In the genomic region with DNA sequence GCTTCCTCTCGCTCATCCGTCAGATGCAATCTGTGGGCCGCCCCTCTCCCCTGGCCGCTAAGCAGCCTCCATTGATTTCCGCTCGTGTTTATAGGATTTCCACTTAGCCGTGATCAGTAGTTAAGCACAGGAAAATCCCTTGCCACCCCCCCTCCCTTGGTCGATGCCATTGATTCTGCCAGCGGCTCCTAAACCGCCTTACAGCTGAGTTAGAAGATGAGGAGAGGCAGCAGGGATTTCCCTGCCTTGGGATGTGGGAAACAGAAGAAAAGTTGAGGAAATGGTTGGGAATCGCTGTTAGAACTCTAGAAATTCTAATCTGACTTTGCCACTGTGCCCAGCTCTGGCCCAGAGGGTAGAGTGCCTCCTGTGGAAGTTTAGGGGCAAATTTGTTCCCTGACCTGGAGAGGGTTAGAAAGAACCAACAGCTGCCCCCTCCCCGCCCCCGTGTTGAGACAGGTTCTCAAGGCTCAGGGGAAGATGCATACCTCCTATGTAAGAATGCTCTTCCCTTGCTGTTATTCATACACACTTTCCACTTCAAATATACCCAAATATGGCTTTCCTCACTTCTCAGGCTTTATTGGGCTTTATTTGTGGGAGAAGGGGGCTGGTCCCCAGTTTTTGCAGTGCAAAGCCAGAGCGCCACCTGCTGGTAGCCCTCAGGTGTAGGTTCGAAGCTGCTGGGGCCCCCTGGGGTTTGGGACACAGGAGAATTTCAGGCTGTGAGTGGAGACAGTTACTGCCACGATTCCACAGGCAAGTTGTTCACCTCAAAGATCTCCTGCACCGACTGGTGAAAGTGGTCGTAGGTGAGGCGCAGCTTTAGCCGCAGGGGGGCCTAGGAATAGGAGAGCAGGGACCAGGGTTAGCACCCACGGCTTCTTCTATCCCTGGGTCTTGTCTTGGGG, we compare ENCODE assay signal across 8 cellular contexts. TPM values are rescaled to one million over a fixed set of nuclear protein-coding genes. Genes with fewer than 3 reads are reported as not detected.
DNase-seq lines count a peak whose midpoint lies in the region; ATAC-seq and TF ChIP-seq lines count a peak whose summit lies in the region.

No MANE protein-coding gene starts in this region.

- no peaks in the 10 kb centered on the region for H3K9me2 ChIP-seq in GM23248 (ENCODE audit: insufficient read depth)

- peaks cover 37% of the 10 kb centered on the region for H3K4me1 Mint-ChIP-seq in activated T-helper 17 cell treated with anti-CD3 and anti-CD28 coated beads, Interleukin-2, amount 50 U/mL, for 72 hours

- DNase-seq in ACHN (peak; percentile 58), GM23248 (peak; percentile 79), globus pallidus (ENCODE audit: low spot score) (peak; percentile 55), smooth muscle cell (lab: John Stamatoyannopoulos, UW; ENCODE audit: unreplicated experiment) (no peak)

- peaks cover 23% of the 10 kb centered on the region for H3K79me2 ChIP-seq in GM23248 (ENCODE audit: insufficient read depth)
- peaks cover 29% of the 10 kb centered on the region for H3K79me2 ChIP-seq in OCI-LY3 (ENCODE audit: low read length)
- H3K79me2 ChIP-seq in smooth muscle cell (ENCODE audit: low read depth), result peaks cover 7% of the 10 kb centered on the region

- H3F3A ChIP-seq in GM23248 (ENCODE audit: insufficient read depth), result peaks cover 14% of the 10 kb centered on the region; the same call in 1 of the 2 replicates
- H3F3A ChIP-seq in smooth muscle cell (ENCODE audit: low read depth), result peaks cover 3% of the 10 kb centered on the region

- WGBS in GM23248 (ENCODE audit: low coverage in 1 of 2, low lambda C conversion rate in 2 of 2, missing lambda C conversion rate in 2 of 2), 2 experiments, result 76 to 82% methylated on average over 21 of the region's 21 CpGs
- WGBS in smooth muscle cell (ENCODE audit: low lambda C conversion rate), result 78% methylated on average over 21 of the region's 21 CpGs

- H3K27me3 ChIP-seq in GM23248 (replicated peaks; ENCODE audit: insufficient read depth), result no peaks in the 10 kb centered on the region
- H3K27me3 ChIP-seq in OCI-LY3 (ENCODE audit: low read depth, low read length), result no peaks in the 10 kb centered on the region
- no peaks in the 10 kb centered on the region for H3K27me3 ChIP-seq in smooth muscle cell (ENCODE audit: low read depth)

- TF ChIP-seq CTCF in OCI-LY3 (IDR thresholded peaks at IDR 0.05; ENCODE audit: low read depth, low read length) (peak; percentile 97), smooth muscle cell (IDR thresholded peaks at IDR 0.05; ENCODE audit: borderline replicate concordance, insufficient read depth, poor library complexity, severe bottlenecking) (peak; percentile 92)

- H3K4me3 ChIP-seq in GM23248 (no peak overlapping the region), OCI-LY3 (ENCODE audit: low read length) (no peak overlapping the region), smooth muscle cell (no peak overlapping the region)

- H3K9me3 Mint-ChIP-seq in activated T-helper 17 cell treated with anti-CD3 and anti-CD28 coated beads, Interleukin-2, amount 50 U/mL, for 72 hours, result no peaks in the 10 kb centered on the region

- no peaks in the 10 kb centered on the region for H3K27me3 Mint-ChIP-seq in activated T-helper 17 cell treated with anti-CD3 and anti-CD28 coated beads, Interleukin-2, amount 50 U/mL, for 72 hours

- H3K36me3 ChIP-seq in GM23248 (ENCODE audit: low read depth) (no peaks in the 10 kb centered on the region; the same call in 1 of the 2 replicates), OCI-LY3 (replicated peaks; ENCODE audit: low read depth, low read length) (peaks cover 43% of the 10 kb centered on the region), smooth muscle cell (ENCODE audit: low read depth) (no peaks in the 10 kb centered on the region)

- no peaks in the 10 kb centered on the region for H3K9me3 ChIP-seq in GM23248 (ENCODE audit: low read depth)
- H3K9me3 ChIP-seq in OCI-LY3 (ENCODE audit: insufficient read depth, low read length), result no peaks in the 10 kb centered on the region
- no peaks in the 10 kb centered on the region for H3K9me3 ChIP-seq in smooth muscle cell (replicated peaks; ENCODE audit: low read depth)

- no peak overlapping the region for H3K4me2 ChIP-seq in GM23248 (ENCODE audit: unreplicated experiment)
- H3K4me2 ChIP-seq in OCI-LY3 (ENCODE audit: low read length), result no peak overlapping the region
- no peak overlapping the region for H3K4me2 ChIP-seq in smooth muscle cell

- H3K27ac Mint-ChIP-seq in activated T-helper 17 cell treated with anti-CD3 and anti-CD28 coated beads, Interleukin-2, amount 50 U/mL, for 72 hours, result peak overlapping the region; percentile 76

- H4K20me1 ChIP-seq in GM23248 (ENCODE audit: insufficient read depth) (no peaks in the 10 kb centered on the region), OCI-LY3 (ENCODE audit: insufficient read depth, low read length) (no peaks in the 10 kb centered on the region), smooth muscle cell (ENCODE audit: low read depth) (no peaks in the 10 kb centered on the region)

- no peak overlapping the region for H3K27ac ChIP-seq in GM23248
- H3K27ac ChIP-seq in OCI-LY3 (ENCODE audit: low read length), result no peak overlapping the region
- H3K27ac ChIP-seq in smooth muscle cell (ENCODE audit: low read depth), result no peak overlapping the region

- peaks cover 69% of the 10 kb centered on the region for H3K36me3 Mint-ChIP-seq in activated T-helper 17 cell treated with anti-CD3 and anti-CD28 coated beads, Interleukin-2, amount 50 U/mL, for 72 hours (ENCODE audit: low read depth)

- H2AFZ ChIP-seq in GM23248, result no peak overlapping the region
- H2AFZ ChIP-seq in OCI-LY3 (ENCODE audit: low read depth, low read length), result no peak overlapping the region
- no peak overlapping the region for H2AFZ ChIP-seq in smooth muscle cell (ENCODE audit: low read depth)

- H3K4me3 Mint-ChIP-seq in activated T-helper 17 cell treated with anti-CD3 and anti-CD28 coated beads, Interleukin-2, amount 50 U/mL, for 72 hours, result peak overlapping the region; percentile 90

- H3K9ac ChIP-seq in GM23248 (peak overlapping the region; percentile 23; the same call in 1 of the 2 replicates), OCI-LY3 (ENCODE audit: low read length) (no peak overlapping the region), smooth muscle cell (ENCODE audit: low read depth) (no peak overlapping the region)

- no peak for ATAC-seq in activated T-helper 17 cell treated with anti-CD3 and anti-CD28 coated beads, Interleukin-2, amount 50 U/mL, for 72 hours (replicated peaks)
- no peak for ATAC-seq in HG03457 (IDR thresholded peaks at IDR 0.05; ENCODE audit: unreplicated experiment)
- ATAC-seq in HG03139 (IDR thresholded peaks at IDR 0.05; ENCODE audit: unreplicated experiment), result no peak

- in situ Hi-C loops in ACHN (cut with HindIII; ENCODE audit: low pct_ligation_motif_present, low pct_unique_long_range_greater_than_20kb, low sequenced_read_pairs), result no loop called here
- in situ Hi-C loops in GM23248 (cut with MboI), result loop anchor here (10.0 kb wide), 1 partner anchor 74 kb away; no protein-coding TSS in a partner anchor

- H3K4me1 ChIP-seq in GM23248 (ENCODE audit: insufficient read depth), result peaks cover 17% of the 10 kb centered on the region
- peaks cover 17% of the 10 kb centered on the region for H3K4me1 ChIP-seq in OCI-LY3 (ENCODE audit: low read length)
- H3K4me1 ChIP-seq in smooth muscle cell (ENCODE audit: low read depth), result peaks cover 10% of the 10 kb centered on the region

RNA-seq across cellular contexts. Expression of a gene that starts 3.2 kb away (rescaled TPM):
- 21.0 and 33.8 TPM in 2 replicates for total RNA-seq in GM23248 (2014; rRNA removed; shearing (Covaris generic))
- polyA plus RNA-seq in GM23248 (2016; fragmentation: Nextera tagmentation; extraction: Ambion mirVana) (9.3 and 10.0 TPM in 2 replicates), smooth muscle cell (6.1 and 7.3 TPM in 2 replicates)
- 1 to 10 TPM; 7.3 to 8.7 TPM for total RNA-seq in activated T-helper 17 cell treated with anti-CD3 and anti-CD28 coated beads, Interleukin-2, amount 50 U/mL, for 72 hours
- total RNA-seq in smooth muscle cell, result 5.7 and 10.2 TPM in 2 replicates

RNA-seq across cellular contexts. Expression of a gene that starts 7.7 kb away (rescaled TPM):
- total RNA-seq in GM23248 (2014; rRNA removed; shearing (Covaris generic)), result under 0.01 TPM in 1 of 2 replicates, not detected in the other
- 0.14 and 0.49 TPM in 2 replicates for polyA plus RNA-seq in GM23248 (2016; fragmentation: Nextera tagmentation; extraction: Ambion mirVana)
- total RNA-seq in activated T-helper 17 cell treated with anti-CD3 and anti-CD28 coated beads, Interleukin-2, amount 50 U/mL, for 72 hours, result 1 to 10 TPM; 2.1 to 2.3 TPM
- 0.13 and 0.27 TPM in 2 replicates for total RNA-seq in smooth muscle cell
- 1.4 and 1.6 TPM in 2 replicates for polyA plus RNA-seq in smooth muscle cell

RNA-seq across cellular contexts. Expression of a gene that starts 8.3 kb away (rescaled TPM):
- total RNA-seq in GM23248 (2014; rRNA removed; shearing (Covaris generic)), result 3.9 and 13.7 TPM in 2 replicates
- polyA plus RNA-seq in GM23248 (2016; fragmentation: Nextera tagmentation; extraction: Ambion mirVana), result 9.6 and 10.2 TPM in 2 replicates
- 100 to 1,000 TPM; 199 to 312 TPM for total RNA-seq in activated T-helper 17 cell treated with anti-CD3 and anti-CD28 coated beads, Interleukin-2, amount 50 U/mL, for 72 hours
- 45.4 and 59.3 TPM in 2 replicates for total RNA-seq in smooth muscle cell
- polyA plus RNA-seq in smooth muscle cell, result 62.4 and 109 TPM in 2 replicates

RNA-seq across cellular contexts. Expression of a gene that starts 19.3 kb away (rescaled TPM):
- not detected in 2 replicates for total RNA-seq in GM23248 (2014; rRNA removed; shearing (Covaris generic))
- polyA plus RNA-seq in GM23248 (2016; fragmentation: Nextera tagmentation; extraction: Ambion mirVana), result 0.05 TPM in 1 of 2 replicates, not detected in the other
- not detected for total RNA-seq in activated T-helper 17 cell treated with anti-CD3 and anti-CD28 coated beads, Interleukin-2, amount 50 U/mL, for 72 hours
- total RNA-seq in smooth muscle cell, result 0.54 and 2.4 TPM in 2 replicates
- polyA plus RNA-seq in smooth muscle cell, result not detected in 2 replicates
